Comparison of ENCODE assay signal across 22 cellular contexts in genomic region chr3:33194303-33194702, GRCh38. TPM values are rescaled to one million over a fixed set of nuclear protein-coding genes. Genes with fewer than 3 reads are reported as not detected.
"Had no signal": no experiment of that assay in that cellular context is flagged by ENCODE, and none has a peak within 500 bp of the region (broad histone marks: within the 10 kb centered on the region; RNA-seq: fewer than 3 reads in every experiment).

No MANE protein-coding gene starts in this region.

- ATAC-seq: left lobe of liver; naive thymus-derived CD8-positive, alpha-beta T cell; stimulated activated effector memory CD8-positive, alpha-beta T cell treated with anti-CD3 and anti-CD28 coated beads, Interleukin-12 subunit alpha, Interleukin-12 subunit beta, amount 100 ng/mL, for 72 hours; T-cell; WTC11 had no signal

- H3K4me1 Mint-ChIP-seq: activated naive CD8-positive, alpha-beta T cell treated with anti-CD3 and anti-CD28 coated beads for 36 hours; endodermal cell; mesothelial cell of epicardium; naive thymus-derived CD8-positive, alpha-beta T cell; stimulated activated effector memory CD8-positive, alpha-beta T cell treated with anti-CD3 and anti-CD28 coated beads, Interleukin-12 subunit alpha, Interleukin-12 subunit beta, amount 100 ng/mL, for 72 hours; T-cell; WTC11 had no signal

- H3K9me3 ChIP-seq: prostate gland, stomach, suprapubic skin, tibial nerve, uterus had no signal

- H3K36me3 ChIP-seq: prostate gland, stomach, suprapubic skin, tibial nerve, uterus had no signal

- H3K27ac ChIP-seq: coronary artery, prostate gland, stomach, suprapubic skin, tibial nerve, uterus had no signal

- H3K36me3 Mint-ChIP-seq: activated CD4-positive, alpha-beta memory T cell treated with anti-CD3 and anti-CD28 coated beads for 36 hours; activated naive CD8-positive, alpha-beta T cell treated with anti-CD3 and anti-CD28 coated beads for 36 hours; mesothelial cell of epicardium; naive thymus-derived CD8-positive, alpha-beta T cell; stimulated activated effector memory CD8-positive, alpha-beta T cell treated with anti-CD3 and anti-CD28 coated beads, Interleukin-12 subunit alpha, Interleukin-12 subunit beta, amount 100 ng/mL, for 72 hours; T-cell; WTC11 had no signal

- H3K27me3 ChIP-seq: stomach, suprapubic skin, tibial nerve, uterus had no signal

- H3K27ac Mint-ChIP-seq: activated CD4-positive, alpha-beta memory T cell treated with anti-CD3 and anti-CD28 coated beads for 36 hours; activated naive CD8-positive, alpha-beta T cell treated with anti-CD3 and anti-CD28 coated beads for 36 hours; endodermal cell; mesothelial cell of epicardium; naive thymus-derived CD8-positive, alpha-beta T cell; stimulated activated effector memory CD8-positive, alpha-beta T cell treated with anti-CD3 and anti-CD28 coated beads, Interleukin-12 subunit alpha, Interleukin-12 subunit beta, amount 100 ng/mL, for 72 hours; T-cell; WTC11 had no signal

- H3K4me3 ChIP-seq: coronary artery, lung, prostate gland, stomach, suprapubic skin, tibial nerve, uterus had no signal

- DNase-seq: activated CD4-positive, alpha-beta memory T cell treated with anti-CD3 and anti-CD28 coated beads for 36 hours; activated CD4-positive, alpha-beta T cell treated with anti-CD3 and anti-CD28 coated beads for 48 hours; activated naive CD4-positive, alpha-beta T cell treated with Interleukin-2 at 50 U/mL for 16 hours; activated naive CD8-positive, alpha-beta T cell treated with anti-CD3 and anti-CD28 coated beads for 36 hours; activated T-cell treated with anti-CD3 and anti-CD28 coated beads, Interleukin-2, amount 50 U/mL, for 48 hours; amniotic stem cell; cerebellar nuclear complex; endodermal cell; foreskin melanocyte; naive thymus-derived CD8-positive, alpha-beta T cell; stomach; T-cell; uterus had no signal

- H3K4me3 Mint-ChIP-seq: activated CD4-positive, alpha-beta memory T cell treated with anti-CD3 and anti-CD28 coated beads for 36 hours; activated naive CD8-positive, alpha-beta T cell treated with anti-CD3 and anti-CD28 coated beads for 36 hours; endodermal cell; mesothelial cell of epicardium; naive thymus-derived CD8-positive, alpha-beta T cell; stimulated activated effector memory CD8-positive, alpha-beta T cell treated with anti-CD3 and anti-CD28 coated beads, Interleukin-12 subunit alpha, Interleukin-12 subunit beta, amount 100 ng/mL, for 72 hours; T-cell; WTC11 had no signal

- H3K9me3 Mint-ChIP-seq: activated CD4-positive, alpha-beta memory T cell treated with anti-CD3 and anti-CD28 coated beads for 36 hours; activated naive CD8-positive, alpha-beta T cell treated with anti-CD3 and anti-CD28 coated beads for 36 hours; endodermal cell; naive thymus-derived CD8-positive, alpha-beta T cell; stimulated activated effector memory CD8-positive, alpha-beta T cell treated with anti-CD3 and anti-CD28 coated beads, Interleukin-12 subunit alpha, Interleukin-12 subunit beta, amount 100 ng/mL, for 72 hours; T-cell; WTC11 had no signal

- H3K4me1 ChIP-seq: prostate gland, stomach, suprapubic skin, tibial nerve, uterus had no signal

RNA-seq across cellular contexts. Expression of gene SUSD5, which starts 24.3 kb away (rescaled TPM):
- total RNA-seq: activated CD4-positive, alpha-beta memory T cell treated with anti-CD3 and anti-CD28 coated beads for 36 hours; activated naive CD8-positive, alpha-beta T cell treated with anti-CD3 and anti-CD28 coated beads for 36 hours; naive thymus-derived CD8-positive, alpha-beta T cell; T-cell had no signal
- polyA plus RNA-seq: naive thymus-derived CD8-positive, alpha-beta T cell had no signal
